ENCODE assay signal across 8 cellular contexts in the genomic region with DNA sequence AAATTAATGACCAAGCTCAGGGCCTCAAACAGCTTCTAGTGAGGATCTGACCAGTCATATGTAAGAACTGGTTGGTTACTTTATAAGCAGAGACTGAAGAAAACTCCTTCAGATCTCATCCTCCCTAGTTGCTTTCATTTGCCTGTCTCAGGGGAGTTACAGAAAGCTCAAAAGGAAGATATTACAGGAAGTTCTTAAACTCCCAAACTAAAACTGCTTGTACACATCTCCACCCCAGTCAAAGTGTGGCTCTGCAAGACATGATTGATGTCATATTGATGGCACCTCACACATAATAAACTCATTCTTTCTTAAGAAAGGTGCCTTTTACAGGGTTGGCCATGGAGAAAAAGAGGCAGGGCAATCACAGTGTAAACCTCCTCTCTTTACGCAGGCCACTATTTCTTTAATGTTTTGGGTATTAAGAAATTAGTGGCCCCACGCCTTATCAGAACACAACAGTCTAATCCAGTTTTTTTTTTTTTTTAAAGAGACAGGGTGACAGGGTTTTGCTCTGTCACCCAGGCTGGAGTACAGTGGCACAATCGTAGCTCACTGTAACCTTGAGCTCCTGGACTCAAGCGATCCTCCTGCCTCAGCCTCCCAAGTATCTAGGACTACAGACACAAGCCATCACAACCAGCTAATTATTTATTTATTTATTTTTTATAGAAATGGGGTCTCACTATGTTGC.
DNase-seq lines count a peak whose midpoint lies in the region; ATAC-seq and TF ChIP-seq lines count a peak whose summit lies in the region.

No MANE protein-coding gene starts in this region.

- POLR2A ChIA-PET in CD8-positive, alpha-beta T cell (lab: Charles Lee): interaction anchor here (0.5 to 3.1 kb wide), 8 partner anchors 14 to 243 kb away, joined by 3 to 11 read pairs (median 3); no protein-coding TSS in a partner anchor

- no peaks in the 10 kb centered on the region for H3K27me3 Mint-ChIP-seq in CD8-positive, alpha-beta T cell (ENCODE audit: low read depth)

- no peak for TF ChIP-seq CTCF in CD8-positive, alpha-beta T cell (IDR thresholded peaks at IDR 0.05)
- TF ChIP-seq CTCF in body of pancreas (IDR thresholded peaks at IDR 0.05): no peak
- no peak for TF ChIP-seq CTCF in psoas muscle (IDR thresholded peaks at IDR 0.05)

- peaks cover 86% of the 10 kb centered on the region for H3K4me1 ChIP-seq in CD8-positive, alpha-beta T cell (ENCODE audit: insufficient read depth, low read length)
- peaks cover 22% of the 10 kb centered on the region for H3K4me1 ChIP-seq in body of pancreas
- peaks cover 9% of the 10 kb centered on the region for H3K4me1 ChIP-seq in psoas muscle

- H3K4me3 ChIP-seq in CD8-positive, alpha-beta T cell (ENCODE audit: low read depth, low read length): no peak overlapping the region
- no peak overlapping the region for H3K4me3 ChIP-seq in body of pancreas
- no peak overlapping the region for H3K4me3 ChIP-seq in psoas muscle

- H3K9me3 Mint-ChIP-seq in CD8-positive, alpha-beta T cell: no peaks in the 10 kb centered on the region

- no peaks in the 10 kb centered on the region for H3K36me3 ChIP-seq in CD8-positive, alpha-beta T cell (ENCODE audit: insufficient read depth, low read length)
- H3K36me3 ChIP-seq in body of pancreas (replicated peaks in 1 of 2; ENCODE audit: insufficient read depth in 1 of 2, low read depth in 2 of 2) (no peaks in the 10 kb centered on the region), psoas muscle (ENCODE audit: insufficient read depth in 1 of 2, low read depth in 1 of 2) (no peaks in the 10 kb centered on the region)

- CTCF ChIA-PET in CD8-positive, alpha-beta T cell (lab: Charles Lee): interaction anchor here (0.9 to 5.0 kb wide), 7 partner anchors 14 to 67 kb away, joined by 3 to 32 read pairs (median 4); no protein-coding TSS in a partner anchor

- ATAC-seq in CD8-positive, alpha-beta T cell: peak; percentile 22
- ATAC-seq in GM21381 (IDR thresholded peaks at IDR 0.05; ENCODE audit: unreplicated experiment) (peak; percentile 61), body of pancreas (no peak), psoas muscle (no peak)

- H3K27me3 ChIP-seq in CD8-positive, alpha-beta T cell (ENCODE audit: insufficient read depth, low read length): no peaks in the 10 kb centered on the region
- H3K27me3 ChIP-seq in body of pancreas: no peaks in the 10 kb centered on the region
- H3K27me3 ChIP-seq in psoas muscle (ENCODE audit: insufficient read depth in 3 of 3, low read length in 2 of 3): no peaks in the 10 kb centered on the region

- no peak for DNase-seq in CD8-positive, alpha-beta T cell
- peak; percentile 69 for DNase-seq in HT-29 (ENCODE audit: low spot score)
- DNase-seq in body of pancreas: no peak
- DNase-seq in psoas muscle: no peak
- no peak for DNase-seq in stimulated activated CD4-positive, alpha-beta T cell treated with anti-CD3 and anti-CD28 coated beads, Interleukin-12 subunit alpha, Interleukin-12 subunit beta, amount 100 ng/mL, for 4 hours
- no peak for DNase-seq in GDM1 (lab: John Stamatoyannopoulos, UW)
- no peak for DNase-seq in retina

- intact Hi-C loops in CD8-positive, alpha-beta T cell (cut with DNase I, micrococcal nuclease): loop anchor here (1.0 to 5.0 kb wide), 2 partner anchors 23 to 38 kb away; no protein-coding TSS in a partner anchor
- intact Hi-C loops in body of pancreas (cut with DNase I): no loop called here
- intact Hi-C loops in psoas muscle (cut with DNase I): no loop called here

- H3K4me3 Mint-ChIP-seq in CD8-positive, alpha-beta T cell: no peak overlapping the region

- peak overlapping the region; percentile 91 for H3K27ac Mint-ChIP-seq in CD8-positive, alpha-beta T cell

- peaks cover 86% of the 10 kb centered on the region for H3K4me1 Mint-ChIP-seq in CD8-positive, alpha-beta T cell (ENCODE audit: low read depth)

- no peaks in the 10 kb centered on the region for H3K9me3 ChIP-seq in CD8-positive, alpha-beta T cell (ENCODE audit: low read length)
- no peaks in the 10 kb centered on the region for H3K9me3 ChIP-seq in body of pancreas
- no peaks in the 10 kb centered on the region for H3K9me3 ChIP-seq in psoas muscle

- WGBS in body of pancreas, 2 donors: 47 to 49% methylated on average over 4 of the region's 4 CpGs
- 73 to 89% (median 73%) methylated on average over 4 of the region's 4 CpGs for WGBS in psoas muscle, 3 donors

- no peak for TF ChIP-seq POLR2A in body of pancreas (IDR thresholded peaks at IDR 0.05)

- H3K27ac ChIP-seq in CD8-positive, alpha-beta T cell (ENCODE audit: low read depth, low read length): peak overlapping the region; percentile 31
- H3K27ac ChIP-seq in body of pancreas (peak overlapping the region in 3 of 4 donors; percentile 34 to 73 (median 55)), psoas muscle (peak overlapping the region; percentile 56)

- H3K36me3 Mint-ChIP-seq in CD8-positive, alpha-beta T cell: no peaks in the 10 kb centered on the region

Comparison
In these comparisons a context has a peak if more than half of its experiments do, and no peak if none do; other contexts are left out.
1. ATAC-seq: peak in CD8-positive, alpha-beta T cell (single experiment) and GM21381 (single experiment); none in body of pancreas (single experiment) and psoas muscle (0 of 4).
2. intact Hi-C loops: an anchor here in CD8-positive, alpha-beta T cell (1.0 to 5.0 kb wide); none called in body of pancreas and psoas muscle.
3. Peak in every context shown above with its lines, with median percentiles within 50 percentile points of each other: H3K27ac ChIP-seq.